9 cellular contexts compared by ENCODE assay signal in the genomic region with DNA sequence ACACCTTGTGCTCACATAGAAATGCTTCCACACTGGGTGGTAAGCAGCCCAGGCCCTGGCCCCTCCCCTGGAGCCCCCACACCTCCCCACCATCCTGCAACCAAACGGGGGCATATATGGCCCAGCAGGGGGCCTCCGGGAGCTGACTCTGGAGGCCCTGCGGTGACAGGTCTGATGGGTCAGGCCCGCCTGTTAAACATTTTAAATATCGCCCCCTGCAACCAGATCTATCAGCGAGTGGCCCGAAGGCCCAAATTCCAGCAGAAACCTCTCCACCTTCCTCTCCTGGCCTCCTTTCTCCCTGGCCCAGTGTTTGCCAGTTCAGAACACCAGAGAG. TPM values are rescaled to one million over a fixed set of nuclear protein-coding genes. Genes with fewer than 3 reads are reported as not detected.
DNase-seq lines count a peak whose midpoint lies in the region; ATAC-seq and TF ChIP-seq lines count a peak whose summit lies in the region.
"Had no signal": no experiment of that assay in that cellular context is flagged by ENCODE, and none has a peak within 500 bp of the region (broad histone marks: within the 10 kb centered on the region; RNA-seq: fewer than 3 reads in every experiment).

No MANE protein-coding gene starts in this region.

- no peak overlapping the region for H3K27ac ChIP-seq in aorta (ENCODE audit: low read depth in 1 of 2, low read length in 2 of 2)

- H3K4me3 Mint-ChIP-seq in MCF 10A (ENCODE audit: unreplicated experiment), result no peak overlapping the region

- H3K36me3 ChIP-seq in aorta (ENCODE audit: control insufficient read depth in 1 of 2, insufficient read depth in 2 of 2, low read length in 1 of 2), result no peaks in the 10 kb centered on the region

- no peaks in the 10 kb centered on the region for H3K4me1 ChIP-seq in aorta (ENCODE audit: control insufficient read depth in 1 of 2, insufficient read depth in 2 of 2, low read length in 2 of 2)

- peaks cover 11% of the 10 kb centered on the region for H3K9me3 Mint-ChIP-seq in MCF 10A (ENCODE audit: unreplicated experiment)

- H3K9me3 ChIP-seq in aorta (ENCODE audit: control insufficient read depth, low read length), result peaks cover 2% of the 10 kb centered on the region

- no peaks in the 10 kb centered on the region for H3K27me3 Mint-ChIP-seq in MCF 10A (ENCODE audit: insufficient read depth, unreplicated experiment)

- no peak overlapping the region for H3K4me3 ChIP-seq in aorta (ENCODE audit: low read length in 2 of 2)

- no peaks in the 10 kb centered on the region for H3K36me3 Mint-ChIP-seq in MCF 10A (ENCODE audit: insufficient read depth, unreplicated experiment)

- DNase-seq in stimulated activated CD4-positive, alpha-beta T cell treated with anti-CD3 and anti-CD28 coated beads, Interleukin-4, amount 100 ng/mL, for 1 hour, result peak; percentile 32
- DNase-seq in stimulated activated CD4-positive, alpha-beta T cell treated with anti-CD3 and anti-CD28 coated beads, Interleukin-12 subunit alpha, Interleukin-12 subunit beta, amount 100 ng/mL, for 4 hours, result no peak
- peak; percentile 28 for DNase-seq in activated T-cell treated with anti-CD3 and anti-CD28 coated beads for 4 hours
- peak; percentile 77 for DNase-seq in islet precursor cell
- no peak for DNase-seq in aorta
- DNase-seq in MCF 10A (ENCODE audit: unreplicated experiment), result no peak
- no peak for DNase-seq in superior temporal gyrus (ENCODE audit: extremely low spot score)
- DNase-seq in AG20443 (ENCODE audit: low spot score), result no peak
- DNase-seq: KBM-7 had no signal

- no peaks in the 10 kb centered on the region for H3K4me1 Mint-ChIP-seq in MCF 10A (ENCODE audit: insufficient read depth, unreplicated experiment)

- CTCF ChIA-PET in MCF 10A (lab: Yijun Ruan, JAX), result no interaction called here

- POLR2A ChIA-PET in MCF 10A (lab: Yijun Ruan, JAX), result interaction anchor here (1.3 kb wide), 1 partner anchor 12 kb away, joined by 3 read pairs; no protein-coding TSS in a partner anchor

- 77 to 79% methylated on average over 7 of the region's 7 CpGs for WGBS in aorta, 2 donors

- ATAC-seq in aorta (ENCODE audit: low FRiP score), result peak; percentile 35

- H3K27me3 ChIP-seq in aorta (ENCODE audit: control insufficient read depth in 1 of 2, insufficient read depth in 2 of 2, low read length in 1 of 2), result no peaks in the 10 kb centered on the region

- TF ChIP-seq CTCF in MCF 10A (IDR thresholded peaks at IDR 0.05; ENCODE audit: unreplicated experiment), result no peak

- intact Hi-C loops in aorta (cut with DNase I), result no loop called here
- intact Hi-C loops in MCF 10A (cut with micrococcal nuclease), result no loop called here

- BruUV-seq in MCF 10A (replicated peaks; lab: Mats Ljungman, UMichigan), result no TSS peak

- no peak overlapping the region for H3K27ac Mint-ChIP-seq in MCF 10A (ENCODE audit: low read depth, unreplicated experiment)

RNA-seq across cellular contexts. Expression of gene KATNAL1, which starts 48.0 kb away (rescaled TPM):
- 10 to 100 TPM; 37.1 to 43.8 TPM for total RNA-seq in aorta
- polyA plus RNA-seq in aorta, result 1 to 10 TPM; 6.3 to 6.9 TPM
- total RNA-seq in MCF 10A (2022), result 6.1 and 10.7 TPM in 2 replicates

Comparison
In these comparisons a context has a peak if more than half of its experiments do, and no peak if none do; other contexts are left out.
1. DNase-seq: peak in stimulated activated CD4-positive, alpha-beta T cell treated with anti-CD3 and anti-CD28 coated beads, Interleukin-4, amount 100 ng/mL, for 1 hour (single experiment), activated T-cell treated with anti-CD3 and anti-CD28 coated beads for 4 hours (single experiment) and islet precursor cell (single experiment); none in stimulated activated CD4-positive, alpha-beta T cell treated with anti-CD3 and anti-CD28 coated beads, Interleukin-12 subunit alpha, Interleukin-12 subunit beta, amount 100 ng/mL, for 4 hours (single experiment), aorta (0 of 2), MCF 10A (single experiment), superior temporal gyrus (single experiment) and AG20443 (single experiment).